Comparison of ENCODE assay signal across 21 cellular contexts in the genomic region with DNA sequence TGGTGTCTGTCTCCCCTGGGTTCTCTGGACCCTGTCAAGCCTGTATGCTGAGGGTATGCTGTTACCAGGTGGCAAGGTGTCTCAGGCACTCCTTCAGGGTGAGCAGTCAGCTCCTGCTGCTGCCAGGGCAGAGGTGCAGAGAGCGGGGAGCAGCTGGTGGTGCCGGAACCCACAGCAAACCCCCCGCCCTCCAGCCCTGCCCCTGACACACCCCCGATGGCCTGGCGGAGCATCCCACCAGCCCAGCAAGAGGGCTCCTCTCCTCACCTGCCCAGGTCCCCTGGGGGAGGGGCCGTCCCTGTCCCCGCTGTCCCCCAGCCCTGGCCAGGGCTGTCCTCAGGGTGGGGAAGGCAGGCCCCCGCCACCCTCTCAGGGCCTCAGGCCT. TPM values are rescaled to one million over a fixed set of nuclear protein-coding genes. Genes with fewer than 3 reads are reported as not detected.
DNase-seq lines count a peak whose midpoint lies in the region; ATAC-seq and TF ChIP-seq lines count a peak whose summit lies in the region.
"Had no signal": no experiment of that assay in that cellular context is flagged by ENCODE, and none has a peak within 500 bp of the region (broad histone marks: within the 10 kb centered on the region; RNA-seq: fewer than 3 reads in every experiment).

No MANE protein-coding gene starts in this region.

- TF ChIP-seq CTCF in mammary epithelial cell (conservative IDR thresholded peaks at IDR 0.05 in 1 of 2, IDR thresholded peaks at IDR 0.05 in 1 of 2; ENCODE audit: extremely low read depth in 1 of 2, insufficient read depth in 1 of 2, low read depth in 1 of 2, low read length in 2 of 2) (no peak), lower lobe of right lung (IDR thresholded peaks at IDR 0.05) (no peak), thyroid gland (IDR thresholded peaks at IDR 0.05) (no peak), progenitor cell of endocrine pancreas (IDR thresholded peaks at IDR 0.05; ENCODE audit: unreplicated experiment) (no peak)

- POLR2A ChIA-PET in T-cell (lab: Charles Lee), result no interaction called here

- no peaks in the 10 kb centered on the region for H3K9me3 ChIP-seq in mammary epithelial cell (replicated peaks; ENCODE audit: insufficient read depth, low read length)
- H3K9me3 ChIP-seq in lower lobe of right lung, result no peaks in the 10 kb centered on the region
- no peaks in the 10 kb centered on the region for H3K9me3 ChIP-seq in thyroid gland
- H3K9me3 ChIP-seq: esophagus muscularis mucosa, HAP-1, MG63 had no signal

- 11% methylated on average over 3 of the region's 8 CpGs for WGBS in mammary epithelial cell (ENCODE audit: low coverage, missing lambda C conversion rate)
- 52% methylated on average over 2 of the region's 8 CpGs; no CpG with 5 or more reads in 1 of the 2 donors for WGBS in thyroid gland, 2 donors

- H3K36me3 Mint-ChIP-seq in progenitor cell of endocrine pancreas (ENCODE audit: insufficient read depth), result no peaks in the 10 kb centered on the region
- no peaks in the 10 kb centered on the region for H3K36me3 Mint-ChIP-seq in T-cell
- peaks cover 2% of the 10 kb centered on the region for H3K36me3 Mint-ChIP-seq in activated naive CD4-positive, alpha-beta T cell treated with anti-CD3 and anti-CD28 coated beads, Interleukin-2, amount 10 ng/mL, durations not matched to agents 7 days and 5 days

- intact Hi-C loops in mammary epithelial cell (cut with micrococcal nuclease), result no loop called here
- intact Hi-C loops in lower lobe of right lung (cut with DNase I), result no loop called here
- intact Hi-C loops in thyroid gland (cut with DNase I), result no loop called here

- no peaks in the 10 kb centered on the region for H3K79me2 ChIP-seq in mammary epithelial cell (ENCODE audit: insufficient read depth, low read length)

- peaks cover 75% of the 10 kb centered on the region for H3K4me1 ChIP-seq in mammary epithelial cell (ENCODE audit: insufficient read depth, low read length)
- peaks cover 41% of the 10 kb centered on the region for H3K4me1 ChIP-seq in lower lobe of right lung
- peaks cover 57 to 65% of the 10 kb centered on the region in 2 donors for H3K4me1 ChIP-seq in thyroid gland

- H3K9ac ChIP-seq in mammary epithelial cell (ENCODE audit: insufficient read depth, low read length), result peak overlapping the region; percentile 28

- peak in 1 of 2 donors; percentile 0 for ATAC-seq in lower lobe of right lung
- ATAC-seq in T-cell (replicated peaks in 1 of 4), result no peak

- dilution Hi-C loops in mammary epithelial cell (cut with HindIII; ENCODE audit: low sequenced_read_pairs), result no loop called here

- TF ChIP-seq POLR2A in thyroid gland (IDR thresholded peaks at IDR 0.05), result no peak

- H2AFZ ChIP-seq in mammary epithelial cell (ENCODE audit: low read depth, low read length), result peak overlapping the region; percentile 75

- no TSS peak for BruUV-seq in mammary epithelial cell (replicated peaks; lab: Mats Ljungman, UMichigan)

- peak; percentile 38 for DNase-seq in HT-29 (ENCODE audit: low spot score)
- no peak for DNase-seq in mammary epithelial cell
- DNase-seq in lower lobe of right lung, result no peak
- DNase-seq in thyroid gland, result peak; percentile 50 to 58
- DNase-seq in progenitor cell of endocrine pancreas (ENCODE audit: low spot score, unreplicated experiment), result no peak
- DNase-seq in T-cell, result no peak
- no peak for DNase-seq in SW 1271 (lab: John Stamatoyannopoulos, UW)
- DNase-seq in activated naive CD4-positive, alpha-beta T cell treated with anti-CD3 and anti-CD28 coated beads, Interleukin-2, amount 10 ng/mL, durations not matched to agents 7 days and 5 days, result no peak
- DNase-seq: activated CD4-positive, alpha-beta T cell treated with anti-CD3 and anti-CD28 coated beads for 4 hours; activated naive CD4-positive, alpha-beta T cell; cortex of kidney; head of caudate nucleus; MG63; NCI-H1694; NCI-H446; occipital lobe; T1000 had no signal

- H3K27ac Mint-ChIP-seq in progenitor cell of endocrine pancreas, result no peak overlapping the region
- H3K27ac Mint-ChIP-seq in T-cell, result no peak overlapping the region
- no peak overlapping the region for H3K27ac Mint-ChIP-seq in activated naive CD4-positive, alpha-beta T cell treated with anti-CD3 and anti-CD28 coated beads, Interleukin-2, amount 10 ng/mL, durations not matched to agents 7 days and 5 days

- H3K27ac ChIP-seq in mammary epithelial cell (ENCODE audit: insufficient read depth, low read depth, low read length), result peak overlapping the region; percentile 50
- H3K27ac ChIP-seq in lower lobe of right lung, result peak overlapping the region; percentile 94
- peak overlapping the region; percentile 99 for H3K27ac ChIP-seq in thyroid gland
- H3K27ac ChIP-seq: SJSA1 had no signal

- peak overlapping the region; percentile 87 for H3K4me2 ChIP-seq in mammary epithelial cell (ENCODE audit: insufficient read depth, low read depth, low read length)
- H3K4me2 ChIP-seq: smooth muscle cell had no signal

- H3K27me3 Mint-ChIP-seq in progenitor cell of endocrine pancreas (no peaks in the 10 kb centered on the region), T-cell (no peaks in the 10 kb centered on the region)
- H3K27me3 Mint-ChIP-seq in activated naive CD4-positive, alpha-beta T cell treated with anti-CD3 and anti-CD28 coated beads, Interleukin-2, amount 10 ng/mL, durations not matched to agents 7 days and 5 days, result no peaks in the 10 kb centered on the region

- H3K9me3 Mint-ChIP-seq in progenitor cell of endocrine pancreas (ENCODE audit: low read depth) (no peaks in the 10 kb centered on the region), T-cell (no peaks in the 10 kb centered on the region)
- peaks cover 3% of the 10 kb centered on the region for H3K9me3 Mint-ChIP-seq in activated naive CD4-positive, alpha-beta T cell treated with anti-CD3 and anti-CD28 coated beads, Interleukin-2, amount 10 ng/mL, durations not matched to agents 7 days and 5 days

- H3K4me3 ChIP-seq in mammary epithelial cell (replicated peaks in 1 of 3; ENCODE audit: insufficient read depth in 1 of 3, low read depth in 2 of 3, low read length in 3 of 3), result peak overlapping the region in 1 of 3 experiments; percentile 41
- H3K4me3 ChIP-seq in lower lobe of right lung, result peak overlapping the region; percentile 53
- H3K4me3 ChIP-seq in thyroid gland (replicated peaks in 1 of 3), result peak overlapping the region in 2 of 3 donors; percentile 2 to 30
- H3K4me3 ChIP-seq: HAP-1, MG63, SJSA1, smooth muscle cell had no signal

- in situ Hi-C loops in mammary epithelial cell (cut with MboI; ENCODE audit: low sequenced_read_pairs in 2 of 2), result loop anchor here in 1 of 2 donors (25.0 kb wide), 1 partner anchor 264 kb away; a partner anchor contains a TSS

- CTCF ChIA-PET in mammary epithelial cell (lab: Charles Lee; ENCODE audit: low non-redundant PET), result no interaction called here
- CTCF ChIA-PET in T-cell (lab: Charles Lee), result interaction anchor here (0.6 to 1.1 kb wide), 2 partner anchors 9 to 152 kb away, joined by 3 to 4 read pairs; no protein-coding TSS in a partner anchor
- CTCF ChIA-PET in activated naive CD4-positive, alpha-beta T cell treated with anti-CD3 and anti-CD28 coated beads, Interleukin-2, amount 10 ng/mL, durations not matched to agents 7 days and 5 days (lab: Charles Lee), result no interaction called here

- H3K27me3 ChIP-seq in mammary epithelial cell (ENCODE audit: insufficient read depth, low read length) (no peaks in the 10 kb centered on the region), lower lobe of right lung (ENCODE audit: low read depth) (no peaks in the 10 kb centered on the region), thyroid gland (no peaks in the 10 kb centered on the region)
- H3K27me3 ChIP-seq: esophagus muscularis mucosa, MG63, SJSA1 had no signal

- H3K4me3 Mint-ChIP-seq in progenitor cell of endocrine pancreas (ENCODE audit: low read depth), result no peak overlapping the region
- no peak overlapping the region for H3K4me3 Mint-ChIP-seq in T-cell
- H3K4me3 Mint-ChIP-seq in activated naive CD4-positive, alpha-beta T cell treated with anti-CD3 and anti-CD28 coated beads, Interleukin-2, amount 10 ng/mL, durations not matched to agents 7 days and 5 days, result no peak overlapping the region

- H3K4me1 Mint-ChIP-seq in progenitor cell of endocrine pancreas (ENCODE audit: low read depth), result peaks cover 4% of the 10 kb centered on the region
- peaks cover 11 to 16% (median 12%) of the 10 kb centered on the region in 3 donors for H3K4me1 Mint-ChIP-seq in T-cell
- H3K4me1 Mint-ChIP-seq in activated naive CD4-positive, alpha-beta T cell treated with anti-CD3 and anti-CD28 coated beads, Interleukin-2, amount 10 ng/mL, durations not matched to agents 7 days and 5 days, result peaks cover 19% of the 10 kb centered on the region

- H4K20me1 ChIP-seq in mammary epithelial cell (ENCODE audit: insufficient read depth, low read length), result no peaks in the 10 kb centered on the region

- H3K36me3 ChIP-seq in mammary epithelial cell (ENCODE audit: insufficient read depth, low read length) (no peaks in the 10 kb centered on the region), lower lobe of right lung (no peaks in the 10 kb centered on the region), thyroid gland (no peaks in the 10 kb centered on the region)
- H3K36me3 ChIP-seq: esophagus muscularis mucosa, HAP-1, MG63, SJSA1 had no signal

RNA-seq across cellular contexts. Expression of a gene that starts 12.0 kb away (rescaled TPM):
- 161 and 183 TPM in 2 replicates for total RNA-seq in HT-29 (2014; rRNA removed; shearing (Covaris generic))
- total RNA-seq in mammary epithelial cell (10 to 100 TPM; 26.6 to 68.7 TPM), lower lobe of right lung (94.7 TPM), thyroid gland (100 to 1,000 TPM in 1 of 4 donors, 10 to 100 TPM in 3; 45.4 to 108 (median 73.2) TPM), progenitor cell of endocrine pancreas (17.4 and 19.0 TPM in 2 replicates), T-cell (100 to 1,000 TPM in 2 of 5 donors, 10 to 100 TPM in 3; 61.5 to 167 (median 65.0) TPM)
- 11.1 TPM for polyA plus RNA-seq in mammary epithelial cell
- 6.3 TPM for polyA minus RNA-seq in mammary epithelial cell

RNA-seq across cellular contexts. Expression of a gene that starts 30.1 kb away (rescaled TPM):
- 70.4 and 75.0 TPM in 2 replicates for total RNA-seq in HT-29 (2014; rRNA removed; shearing (Covaris generic))
- 10 to 100 TPM; 26.5 to 51.5 TPM for total RNA-seq in mammary epithelial cell
- polyA plus RNA-seq in mammary epithelial cell, result 63.8 TPM
- 22.6 TPM for polyA minus RNA-seq in mammary epithelial cell
- 42.7 TPM for total RNA-seq in lower lobe of right lung
- total RNA-seq in thyroid gland, result 100 to 1,000 TPM in 3 of 4 donors, 10 to 100 TPM in 1; 50.3 to 244 (median 154) TPM
- total RNA-seq in progenitor cell of endocrine pancreas, result 42.2 and 42.4 TPM in 2 replicates
- total RNA-seq in T-cell, result 10 to 100 TPM; 28.2 to 42.7 (median 39.6) TPM

RNA-seq across cellular contexts. Expression of a gene that starts 30.3 kb away (rescaled TPM):
- 17.9 and 27.1 TPM in 2 replicates for total RNA-seq in HT-29 (2014; rRNA removed; shearing (Covaris generic))
- total RNA-seq in mammary epithelial cell (10 to 100 TPM; 19.0 to 19.9 TPM), lower lobe of right lung (25.9 TPM), thyroid gland (10 to 100 TPM; 25.5 to 60.5 (median 52.2) TPM), progenitor cell of endocrine pancreas (22.0 and 25.7 TPM in 2 replicates), T-cell (10 to 100 TPM; 15.7 to 22.1 (median 15.9) TPM)
- 12.6 TPM for polyA plus RNA-seq in mammary epithelial cell
- polyA minus RNA-seq in mammary epithelial cell, result 3.8 TPM

Comparison
In these comparisons a context has a peak if more than half of its experiments do, and no peak if none do; other contexts are left out.
1. DNase-seq: peak in HT-29 (single experiment) and thyroid gland (2 of 2); none in mammary epithelial cell (single experiment), lower lobe of right lung (single experiment), progenitor cell of endocrine pancreas (single experiment), T-cell (0 of 34), SW 1271 (0 of 2) and activated naive CD4-positive, alpha-beta T cell treated with anti-CD3 and anti-CD28 coated beads, Interleukin-2, amount 10 ng/mL, durations not matched to agents 7 days and 5 days (single experiment).
2. CTCF ChIA-PET loops: an anchor here in T-cell (0.6 to 1.1 kb wide); none called in mammary epithelial cell and activated naive CD4-positive, alpha-beta T cell treated with anti-CD3 and anti-CD28 coated beads, Interleukin-2, amount 10 ng/mL, durations not matched to agents 7 days and 5 days.
3. Peak in every context shown above with its lines, with median percentiles within 50 percentile points of each other: H3K27ac ChIP-seq.